ENCODE assay signal across 1 cellular context in the genomic region with DNA sequence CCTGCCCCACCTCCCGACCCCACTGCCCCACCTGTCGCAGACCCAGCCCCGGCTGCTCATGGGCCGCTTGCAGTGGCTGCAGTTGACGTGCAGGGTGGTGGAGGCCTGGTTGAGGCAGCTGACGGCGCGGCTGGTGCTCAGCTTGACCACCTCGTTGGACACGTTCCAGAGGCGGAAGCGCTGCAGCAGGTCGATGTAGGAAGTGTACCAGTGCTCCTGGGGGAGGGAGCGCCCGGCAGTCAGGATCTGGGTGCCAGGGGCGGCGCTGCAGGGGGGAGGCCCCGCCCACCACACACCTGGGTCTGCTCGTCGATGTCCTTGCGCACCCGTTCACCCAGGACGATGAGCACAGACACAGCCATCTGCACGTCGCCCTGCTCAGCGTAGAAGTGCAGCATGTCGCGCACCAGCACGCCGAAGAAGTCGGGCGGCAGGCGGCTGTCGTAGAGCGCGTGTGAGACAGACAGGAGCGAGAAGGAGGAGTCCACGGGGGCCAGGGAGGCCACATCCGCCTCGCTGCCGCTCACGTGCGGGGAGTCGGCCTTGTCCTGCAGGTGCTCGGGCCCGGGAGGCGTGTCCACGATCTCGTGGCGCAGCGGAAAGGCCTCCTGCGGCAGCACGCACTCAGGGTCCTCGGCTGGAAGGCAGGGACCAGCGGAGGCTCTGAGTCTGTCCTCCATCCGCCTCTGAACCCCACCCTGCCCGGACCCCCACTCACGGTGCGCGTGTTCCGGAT.
TF ChIP-seq lines count a peak whose summit lies in the region.

No MANE protein-coding gene starts in this region.

TF ChIP-seq in IMR-90, 13 proteins besides CTCF, POLR2A, EP300 and RAD21:
- TF ChIP-seq BHLHE40 (IDR thresholded peaks at IDR 0.05; ENCODE audit: low read depth, low read length) = no peak
